ENCODE assay signal across 33 cellular contexts in the genomic region with DNA sequence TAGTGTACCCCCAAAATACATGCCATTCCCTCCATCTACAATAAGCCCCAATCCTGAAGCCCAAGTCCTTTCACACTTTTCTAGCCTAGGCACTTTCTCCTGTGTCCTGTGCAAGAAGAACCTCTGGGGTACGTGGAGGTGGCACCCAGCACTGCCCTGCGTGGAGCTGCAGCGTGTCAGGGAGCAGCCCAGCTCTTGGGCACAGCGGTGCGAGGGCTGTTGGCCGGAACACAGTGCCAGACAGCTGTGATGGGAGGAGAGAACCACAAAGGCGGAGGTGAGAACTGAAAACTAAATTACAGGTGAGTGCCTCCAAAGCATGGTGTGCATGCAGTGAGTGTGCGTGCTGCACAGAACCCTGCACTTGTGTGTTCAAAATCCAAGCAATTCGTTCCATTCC.
"Had no signal": no experiment of that assay in that cellular context is flagged by ENCODE, and none has a peak within 500 bp of the region (broad histone marks: within the 10 kb centered on the region; RNA-seq: fewer than 3 reads in every experiment).

No MANE protein-coding gene starts in this region.

- H3K36me3 ChIP-seq: MG63, SJCRH30 had no signal

- DNase-seq: Kasumi-1, KG1, MG63, NCI-H1048, NCI-H1092 treated with DMSO at 0.1 percent for 48 hours, NCI-H1105 treated with DMSO at 0.1 percent for 48 hours, NCI-H1417, NCI-H1436, NCI-H146, NCI-H1694, NCI-H187, NCI-H1930, NCI-H2029 treated with DMSO at 0.1 percent for 48 hours, NCI-H2081 treated with DMSO at 0.1 percent for 48 hours, NCI-H2107, NCI-H2171, NCI-H226, NCI-H446 treated with DMSO at 0.1 percent for 48 hours, NCI-H510A, NCI-H524, NCI-H526, NCI-H69, NCI-H748 treated with DMSO at 0.1 percent for 48 hours, NCI-H82, PC-9, SHP77, SIG-M5, SJCRH30 had no signal

- H3K4me1 ChIP-seq: SJCRH30 had no signal

- H3K4me3 ChIP-seq: MG63, PC-9, SJCRH30, SK-N-MC had no signal

- ATAC-seq: Panc1, Right ventricle myocardium inferior, SK-N-SH treated with all-trans-retinoic acid at 6 μM for 48 hours had no signal

- H3K27me3 ChIP-seq: MG63, SJCRH30 had no signal

- H3K4me2 ChIP-seq: PC-9 had no signal

- H2AFZ ChIP-seq: PC-9 had no signal

- H3K27ac ChIP-seq: PC-9, RWPE1, SJCRH30, SK-N-MC had no signal

- H3K9me3 ChIP-seq: MG63, SJCRH30 had no signal
